In genomic region chr13:57988276-57988675, GRCh38 we compare ENCODE assay signal across 9 cellular contexts.
"Had no signal": no experiment of that assay in that cellular context is flagged by ENCODE, and none has a peak within 500 bp of the region (broad histone marks: within the 10 kb centered on the region; RNA-seq: fewer than 3 reads in every experiment).

No MANE protein-coding gene starts in this region.

- FAIRE-seq: H1, H54, HTR-8/SVneo, K562 had no signal

- H3K4me3 ChIP-seq: GM23338, K562 had no signal

- DNase-seq: H9, HCEC 1CT, IMR-90, KG1 had no signal

- ATAC-seq: GM23338, K562 had no signal
